In the genomic region with DNA sequence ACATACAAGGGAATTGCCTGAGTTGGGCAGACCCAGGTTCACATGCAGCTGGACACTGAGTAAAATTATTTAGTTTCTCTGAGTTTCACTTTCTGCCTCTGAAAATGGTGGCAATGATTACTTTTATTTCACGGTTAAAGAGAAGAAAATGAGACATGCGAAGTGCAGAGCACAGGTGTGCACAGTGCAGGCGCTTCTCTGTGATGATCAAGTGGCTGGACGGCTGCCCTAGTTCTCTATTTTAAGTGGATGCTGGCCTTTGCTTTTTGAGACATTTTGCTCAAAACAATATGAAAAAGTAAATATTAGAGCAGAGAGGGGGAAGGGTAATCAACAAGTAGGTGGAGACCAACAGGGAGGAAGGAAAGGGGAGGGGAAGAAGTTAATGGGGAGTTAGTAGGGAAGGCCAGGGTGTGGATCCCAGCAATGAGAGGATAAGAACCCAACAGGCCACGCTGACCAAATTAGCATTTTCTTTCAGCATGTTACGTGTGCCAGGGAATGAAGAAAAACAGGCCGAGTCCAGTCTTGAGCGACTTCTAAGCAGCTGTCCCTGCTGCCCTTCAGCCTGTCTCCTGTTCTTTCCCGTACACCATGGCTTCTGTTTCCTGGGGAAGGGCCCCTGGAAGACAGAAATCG, we compare ENCODE assay signal across 9 cellular contexts. TPM values are rescaled to one million over a fixed set of nuclear protein-coding genes. Genes with fewer than 3 reads are reported as not detected.
DNase-seq lines count a peak whose midpoint lies in the region; TF ChIP-seq lines count a peak whose summit lies in the region.
"Had no signal": no experiment of that assay in that cellular context is flagged by ENCODE, and none has a peak within 500 bp of the region (broad histone marks: within the 10 kb centered on the region; RNA-seq: fewer than 3 reads in every experiment).

No MANE protein-coding gene starts in this region.

- peaks cover 4% of the 10 kb centered on the region for H3K9me3 Mint-ChIP-seq in endodermal cell
- H3K9me3 Mint-ChIP-seq: activated naive CD8-positive, alpha-beta T cell treated with anti-CD3 and anti-CD28 coated beads, Interleukin-2, amount 50 U/mL, for 24 hours had no signal

- H3K79me1 ChIP-seq in mesenchymal stem cell (replicated peaks; ENCODE audit: low read length, poor library complexity, severe bottlenecking) = peaks cover 22% of the 10 kb centered on the region

- peak overlapping the region in 1 of 2 experiments; percentile 3 for H2BK12ac ChIP-seq in mesenchymal stem cell (ENCODE audit: low read length in 2 of 2)

- H3K27ac ChIP-seq in HUES6 (ENCODE audit: low read depth, low read length) (no peak overlapping the region), endodermal cell (ENCODE audit: low read depth, low read length) (peak overlapping the region; percentile 79), mesenchymal stem cell (ENCODE audit: low read length, poor library complexity, severe bottlenecking) (no peak overlapping the region), stomach (peak overlapping the region; percentile 35 to 85 (median 74))

- no peak overlapping the region for H3K14ac ChIP-seq in mesenchymal stem cell (ENCODE audit: low read length in 2 of 2)

- peaks cover 9% of the 10 kb centered on the region for H3K36me3 Mint-ChIP-seq in endodermal cell (ENCODE audit: low read depth)

- no peak overlapping the region for H3K23ac ChIP-seq in mesenchymal stem cell (ENCODE audit: low read length in 2 of 2)

- no peak overlapping the region for H2AK5ac ChIP-seq in mesenchymal stem cell (ENCODE audit: low read length, severe bottlenecking)

- 71 to 74% methylated on average over 8 to 10 of the region's 10 CpGs for whole genome bisulfite sequencing in endodermal cell (ENCODE audit: insufficient coverage in 1 of 2, insufficient read length in 1 of 2), 2 experiments
- WGBS in mesenchymal stem cell = 83% methylated on average over 9 of the region's 10 CpGs
- 31 to 43% (median 38%) methylated on average over 10 of the region's 10 CpGs for WGBS in stomach, 5 donors

- H3K4ac ChIP-seq in mesenchymal stem cell (ENCODE audit: low read depth in 1 of 2, low read length in 2 of 2) = peak overlapping the region; percentile 17 to 54

- H2BK5ac ChIP-seq in mesenchymal stem cell (ENCODE audit: low read depth, low read length, poor library complexity, severe bottlenecking) = no peak overlapping the region

- H3K4me3 ChIP-seq in HUES6 (ENCODE audit: low read depth, low read length) (peak overlapping the region; percentile 3; the same call in 1 of the 2 replicates), endodermal cell (ENCODE audit: low read length) (no peak overlapping the region), mesenchymal stem cell (ENCODE audit: insufficient read depth in 1 of 2, low read depth in 1 of 2, low read length in 2 of 2) (peak overlapping the region in 1 of 2 experiments; percentile 35), stomach (no peak overlapping the region)

- H3K4me2 ChIP-seq in mesenchymal stem cell (ENCODE audit: low read length, poor library complexity, severe bottlenecking) = no peak overlapping the region

- intact Hi-C loops in stomach (cut with DNase I; ENCODE audit: low total_unique reads) = no loop called here

- peak overlapping the region; percentile 67 for H4K91ac ChIP-seq in mesenchymal stem cell (ENCODE audit: low read length)

- H3K27me3 ChIP-seq in HUES6 (ENCODE audit: control insufficient read depth, insufficient read depth, low read length) (no peaks in the 10 kb centered on the region), endodermal cell (ENCODE audit: control insufficient read depth, insufficient read depth, low read length, poor library complexity, severe bottlenecking) (no peaks in the 10 kb centered on the region), mesenchymal stem cell (ENCODE audit: control insufficient read depth in 1 of 2, insufficient read depth in 1 of 2, low read length in 2 of 2) (no peaks in the 10 kb centered on the region), stomach (no peaks in the 10 kb centered on the region)

- H2BK15ac ChIP-seq in mesenchymal stem cell (ENCODE audit: low read depth, poor library complexity, severe bottlenecking) = peak overlapping the region; percentile 77

- H3K4me1 ChIP-seq in HUES6 (ENCODE audit: control insufficient read depth, insufficient read depth, low read length) = peaks cover 21% of the 10 kb centered on the region
- H3K4me1 ChIP-seq in endodermal cell (ENCODE audit: control insufficient read depth, insufficient read depth, low read length) = no peaks in the 10 kb centered on the region
- H3K4me1 ChIP-seq in mesenchymal stem cell (ENCODE audit: control insufficient read depth, insufficient read depth, low read depth, low read length) = peaks cover 6% of the 10 kb centered on the region
- peaks cover 41 to 93% (median 70%) of the 10 kb centered on the region in 4 donors for H3K4me1 ChIP-seq in stomach

- H3K4me3 Mint-ChIP-seq in endodermal cell = peak overlapping the region; percentile 4
- H3K4me3 Mint-ChIP-seq: activated naive CD8-positive, alpha-beta T cell treated with anti-CD3 and anti-CD28 coated beads, Interleukin-2, amount 50 U/mL, for 24 hours had no signal

- no peak overlapping the region for H3K9ac ChIP-seq in HUES6 (ENCODE audit: low read length)
- H3K9ac ChIP-seq in endodermal cell (ENCODE audit: extremely low read depth, low read length, poor library complexity, severe bottlenecking) = no peak overlapping the region
- H3K9ac ChIP-seq in mesenchymal stem cell (ENCODE audit: low read length) = peak overlapping the region; percentile 81

- H3K9me3 ChIP-seq in HUES6 (ENCODE audit: control insufficient read depth, insufficient read depth, low read depth, low read length) (no peaks in the 10 kb centered on the region), endodermal cell (ENCODE audit: control insufficient read depth, low read length) (no peaks in the 10 kb centered on the region), mesenchymal stem cell (ENCODE audit: control insufficient read depth, low read length) (no peaks in the 10 kb centered on the region), stomach (no peaks in the 10 kb centered on the region)

- no peak for DNase-seq in endodermal cell
- DNase-seq in mesenchymal stem cell = peak; percentile 51
- peak; percentile 55 for DNase-seq in stomach
- no peak for DNase-seq in central memory CD4-positive, alpha-beta T cell
- no peak for DNase-seq in OCI-M2 (lab: John Stamatoyannopoulos, UW; ENCODE audit: unreplicated experiment)
- no peak for DNase-seq in HuH-7.5 (ENCODE audit: low spot score)
- DNase-seq in hepatic stellate cell (ENCODE audit: low spot score) = no peak
- DNase-seq: activated naive CD8-positive, alpha-beta T cell treated with anti-CD3 and anti-CD28 coated beads, Interleukin-2, amount 50 U/mL, for 24 hours had no signal

- H3K36me3 ChIP-seq in HUES6 (ENCODE audit: control insufficient read depth, insufficient read depth, low read length) (no peaks in the 10 kb centered on the region), endodermal cell (ENCODE audit: control insufficient read depth, insufficient read depth, low read length) (no peaks in the 10 kb centered on the region), mesenchymal stem cell (ENCODE audit: control insufficient read depth in 1 of 2, insufficient read depth in 2 of 2, low read depth in 1 of 2, low read length in 2 of 2) (peaks cover 0 to 3% of the 10 kb centered on the region in 2 experiments), stomach (no peaks in the 10 kb centered on the region)

- TF ChIP-seq CTCF in endodermal cell (conservative IDR thresholded peaks at IDR 0.05) = no peak
- no peak for TF ChIP-seq CTCF in stomach (IDR thresholded peaks at IDR 0.05)

- H2AFZ ChIP-seq in mesenchymal stem cell (ENCODE audit: low read depth, low read length) = no peak overlapping the region

- peak overlapping the region; percentile 86 for H3K27ac Mint-ChIP-seq in endodermal cell

- no peak for TF ChIP-seq POLR2A in stomach (IDR thresholded peaks at IDR 0.05)

- no peak overlapping the region for H2BK120ac ChIP-seq in mesenchymal stem cell (ENCODE audit: low read depth, low read length)

- peak overlapping the region in 1 of 2 experiments; percentile 34 for H3K18ac ChIP-seq in mesenchymal stem cell (ENCODE audit: low read depth in 1 of 2, low read length in 2 of 2)

- peaks cover 16% of the 10 kb centered on the region for H3K4me1 Mint-ChIP-seq in endodermal cell

- H4K8ac ChIP-seq in mesenchymal stem cell (ENCODE audit: low read length) = peak overlapping the region; percentile 81

- no peak for TF ChIP-seq EP300 in stomach (IDR thresholded peaks at IDR 0.05)

- H3K27me3 Mint-ChIP-seq in endodermal cell (ENCODE audit: insufficient read depth) = no peaks in the 10 kb centered on the region
- H3K27me3 Mint-ChIP-seq: activated naive CD8-positive, alpha-beta T cell treated with anti-CD3 and anti-CD28 coated beads, Interleukin-2, amount 50 U/mL, for 24 hours had no signal

RNA-seq across cellular contexts. Expression of a gene that starts 16.1 kb away (rescaled TPM):
- total RNA-seq in endodermal cell = 10 to 100 TPM; 19.7 to 20.5 TPM
- polyA plus RNA-seq in endodermal cell (2013, experiment 1 of 2) = 13.9 TPM
- polyA plus RNA-seq in endodermal cell (2013, experiment 2 of 2) = 14.0 TPM
- polyA plus RNA-seq in mesenchymal stem cell (2013, experiment 1 of 2) = 21.6 TPM
- 22.4 TPM for polyA plus RNA-seq in mesenchymal stem cell (2013, experiment 2 of 2)
- total RNA-seq in stomach = 10 to 100 TPM; 23.9 to 77.9 (median 40.4) TPM
- 10 to 100 TPM in 2 of 3 donors, 1 to 10 TPM in 1; 4.4 to 14.2 (median 12.5) TPM for polyA plus RNA-seq in stomach

Comparison
In these comparisons a context has a peak if more than half of its experiments do, and no peak if none do; other contexts are left out.
1. H3K27ac ChIP-seq: peak in endodermal cell (single experiment) and stomach (5 of 5); none in HUES6 (single experiment) and mesenchymal stem cell (single experiment).
2. DNase-seq: peak in mesenchymal stem cell (single experiment) and stomach (single experiment); none in endodermal cell (single experiment), central memory CD4-positive, alpha-beta T cell (single experiment), OCI-M2 (single experiment), HuH-7.5 (single experiment) and hepatic stellate cell (single experiment).